In the genomic region with DNA sequence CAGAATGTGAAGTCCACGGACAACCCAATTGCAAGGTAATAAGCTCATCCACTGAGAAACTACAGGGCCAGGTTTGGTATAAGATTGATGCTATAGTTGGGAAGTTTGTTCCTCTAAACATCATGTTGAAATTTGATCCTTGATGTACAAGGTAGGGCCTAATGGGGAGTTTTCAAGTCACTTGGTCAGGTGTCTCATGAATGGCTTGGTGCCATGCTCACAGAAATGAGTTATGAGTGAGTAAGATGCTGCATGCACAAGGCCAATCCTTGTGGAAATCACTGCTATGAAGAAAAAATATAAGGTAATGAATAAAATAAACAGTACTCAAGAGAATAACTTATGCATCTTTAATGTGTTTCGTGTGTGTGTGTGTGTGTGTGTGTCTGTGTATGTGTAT, we compare ENCODE assay signal across 24 cellular contexts.
"Had no signal": no experiment of that assay in that cellular context is flagged by ENCODE, and none has a peak within 500 bp of the region (broad histone marks: within the 10 kb centered on the region; RNA-seq: fewer than 3 reads in every experiment).

No MANE protein-coding gene starts in this region.

- H3K27me3 ChIP-seq: neural progenitor cell, ovary, right lobe of liver, sigmoid colon, stomach, thyroid gland, tibial nerve, upper lobe of left lung, uterus had no signal

- ATAC-seq: natural killer cell; psoas muscle; right cardiac atrium; right lobe of liver; stimulated activated effector memory CD8-positive, alpha-beta T cell treated with anti-CD3 and anti-CD28 coated beads, Interleukin-12 subunit alpha, Interleukin-12 subunit beta, amount 100 ng/mL, for 72 hours; stimulated activated naive B cell treated with anti-CD40 and anti-IgM and Interleukin-4, amounts not matched to agents 10 μg/mL and 1 μg/mL and 100 μg/mL, for 72 hours had no signal

- H3K9ac ChIP-seq: neural progenitor cell, parathyroid adenoma had no signal

- H3K27ac ChIP-seq: neural progenitor cell, ovary, parathyroid adenoma, psoas muscle, right lobe of liver, sigmoid colon, stomach, thoracic aorta, thyroid gland, tibial nerve, upper lobe of left lung, uterus had no signal

- H3K4me2 ChIP-seq: neural progenitor cell had no signal

- H2AFZ ChIP-seq: neural progenitor cell, parathyroid adenoma had no signal

- H3K4me1 ChIP-seq: parathyroid adenoma, psoas muscle, right lobe of liver, sigmoid colon, stomach, thyroid gland, tibial nerve, upper lobe of left lung, uterus had no signal

- H3K79me2 ChIP-seq: parathyroid adenoma had no signal

- FAIRE-seq: small intestine had no signal

- H3K9me3 ChIP-seq: ovary, psoas muscle, right lobe of liver, sigmoid colon, thoracic aorta, thyroid gland, tibial nerve, upper lobe of left lung, uterus had no signal

- H3K4me3 ChIP-seq: neural progenitor cell, ovary, psoas muscle, right lobe of liver, sigmoid colon, stomach, thoracic aorta, thyroid gland, tibial nerve, upper lobe of left lung, uterus had no signal

- DNase-seq: natural killer cell; occipital lobe; ovary; psoas muscle; right lobe of liver; sigmoid colon; small intestine; stimulated activated CD4-positive, alpha-beta T cell treated with anti-CD3 and anti-CD28 coated beads, Interleukin-15, amount 100 ng/mL, for 24 hours; stimulated activated CD4-positive, alpha-beta T cell treated with anti-CD3 and anti-CD28 coated beads, Interleukin-2, amount 100 ng/mL, for 24 hours; stimulated activated CD4-positive, alpha-beta T cell treated with anti-CD3 and anti-CD28 coated beads, Interleukin-2, amount 100 ng/mL, for 48 hours; stimulated activated CD4-positive, alpha-beta T cell treated with anti-CD3 and anti-CD28 coated beads, Interleukin-4, amount 100 ng/mL, for 24 hours; stimulated activated naive B cell treated with anti-CD40 and anti-IgM and Interleukin-4, amounts not matched to agents 10 μg/mL and 1 μg/mL and 100 μg/mL, for 72 hours; stimulated activated naive CD4-positive, alpha-beta T cell treated with Interleukin-2 at 50 U/mL for 16 hours; stomach; thyroid gland; trophoblast cell; uterus had no signal

- H3K36me3 ChIP-seq: neural progenitor cell, ovary, right lobe of liver, sigmoid colon, stomach, thoracic aorta, thyroid gland, tibial nerve, upper lobe of left lung, uterus had no signal
